ENCODE assay signal across 8 cellular contexts in the genomic region with DNA sequence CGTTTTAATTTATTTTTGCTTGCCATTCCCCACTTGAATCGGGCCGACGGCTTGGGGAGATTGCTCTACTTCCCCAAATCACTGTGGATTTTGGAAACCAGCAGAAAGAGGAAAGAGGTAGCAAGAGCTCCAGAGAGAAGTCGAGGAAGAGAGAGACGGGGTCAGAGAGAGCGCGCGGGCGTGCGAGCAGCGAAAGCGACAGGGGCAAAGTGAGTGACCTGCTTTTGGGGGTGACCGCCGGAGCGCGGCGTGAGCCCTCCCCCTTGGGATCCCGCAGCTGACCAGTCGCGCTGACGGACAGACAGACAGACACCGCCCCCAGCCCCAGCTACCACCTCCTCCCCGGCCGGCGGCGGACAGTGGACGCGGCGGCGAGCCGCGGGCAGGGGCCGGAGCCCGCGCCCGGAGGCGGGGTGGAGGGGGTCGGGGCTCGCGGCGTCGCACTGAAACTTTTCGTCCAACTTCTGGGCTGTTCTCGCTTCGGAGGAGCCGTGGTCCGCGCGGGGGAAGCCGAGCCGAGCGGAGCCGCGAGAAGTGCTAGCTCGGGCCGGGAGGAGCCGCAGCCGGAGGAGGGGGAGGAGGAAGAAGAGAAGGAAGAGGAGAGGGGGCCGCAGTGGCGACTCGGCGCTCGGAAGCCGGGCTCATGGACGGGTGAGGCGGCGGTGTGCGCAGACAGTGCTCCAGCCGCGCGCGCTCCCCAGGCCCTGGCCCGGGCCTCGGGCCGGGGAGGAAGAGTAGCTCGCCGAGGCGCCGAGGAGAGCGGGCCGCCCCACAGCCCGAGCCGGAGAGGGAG. TPM values are rescaled to one million over a fixed set of nuclear protein-coding genes. Genes with fewer than 3 reads are reported as not detected.
A peak's percentile ranks its signal among the peaks of the same experiment; 100 is the strongest.
DNase-seq lines count a peak whose midpoint lies in the region; FAIRE-seq and TF ChIP-seq lines count a peak whose summit lies in the region.

No MANE protein-coding gene starts in this region.

- DNase-seq in BJ (ENCODE audit: low read depth) (no peak), H7 (peak; percentile 92), frontal cortex (ENCODE audit: low spot score in 2 of 2) (peak; percentile 66 to 71), uterus (peak; percentile 57), NCI-H1436 (lab: John Stamatoyannopoulos, UW) (no peak)
- peak; percentile 51 for DNase-seq in activated naive CD4-positive, alpha-beta T cell treated with anti-CD3 and anti-CD28 coated beads, Interleukin-2, amount 50 U/mL, for 16 hours

- no peak for FAIRE-seq in frontal cortex (lab: Jason Lieb, UNC)

- H3K36me3 ChIP-seq in BJ (ENCODE audit: control insufficient read depth, insufficient read depth, low read length) (peaks cover 9% of the 10 kb centered on the region), H7 (replicated peaks; ENCODE audit: control insufficient read depth, insufficient read depth, low read length) (no peaks in the 10 kb centered on the region; the same call in 1 of the 2 replicates), OCI-LY3 (replicated peaks; ENCODE audit: low read depth, low read length) (peaks cover 34% of the 10 kb centered on the region), neural cell (ENCODE audit: insufficient read depth, low read length) (no peaks in the 10 kb centered on the region), uterus (no peaks in the 10 kb centered on the region)

- H3K27me3 ChIP-seq in BJ (ENCODE audit: control insufficient read depth, insufficient read depth, low read length) (peaks cover 3% of the 10 kb centered on the region; the same call in 1 of the 2 replicates), H7 (ENCODE audit: control insufficient read depth, insufficient read depth, low read length) (no peaks in the 10 kb centered on the region; the same call in 1 of the 2 replicates), OCI-LY3 (ENCODE audit: low read depth, low read length) (0 out of 2 replicates have a peak, but pooled peaks cover 3% of the 10 kb centered on the region), neural cell (ENCODE audit: insufficient read depth, low read depth, low read length) (peaks cover 27% of the 10 kb centered on the region), uterus (no peaks in the 10 kb centered on the region)

- CTCF ChIA-PET in BJ (lab: Yijun Ruan, JAX), result interaction anchor here (0.6 to 8.9 kb wide), 43 partner anchors 10 to 326 kb away, joined by 3 to 338 read pairs (median 5); no protein-coding TSS in a partner anchor

- POLR2A ChIA-PET in BJ (lab: Charles Lee), result interaction anchor here (0.6 to 2.0 kb wide), 10 partner anchors 106 to 618 kb away, joined by 3 to 9 read pairs (median 4); no protein-coding TSS in a partner anchor

- H3K4me1 ChIP-seq in OCI-LY3 (ENCODE audit: low read length) (peaks cover 24% of the 10 kb centered on the region), uterus (peaks cover 0 to 5% of the 10 kb centered on the region in 2 donors)

- no peaks in the 10 kb centered on the region for H3K9me3 ChIP-seq in OCI-LY3 (ENCODE audit: insufficient read depth, low read length)
- no peaks in the 10 kb centered on the region for H3K9me3 ChIP-seq in neural cell (ENCODE audit: low read length)
- no peaks in the 10 kb centered on the region for H3K9me3 ChIP-seq in uterus

- H3K9ac ChIP-seq in OCI-LY3 (ENCODE audit: low read length) (peak overlapping the region; percentile 91), neural cell (ENCODE audit: low read length) (peak overlapping the region; percentile 43)

- H4K20me1 ChIP-seq in OCI-LY3 (ENCODE audit: insufficient read depth, low read length), result peaks cover 37% of the 10 kb centered on the region
- H4K20me1 ChIP-seq in neural cell (ENCODE audit: insufficient read depth), result no peaks in the 10 kb centered on the region

- H3K27ac ChIP-seq in OCI-LY3 (ENCODE audit: low read length), result peak overlapping the region; percentile 71
- no peak overlapping the region for H3K27ac ChIP-seq in neural cell (ENCODE audit: low read length)
- H3K27ac ChIP-seq in uterus, result peak overlapping the region; percentile 89

- TF ChIP-seq CTCF in BJ (IDR thresholded peaks at IDR 0.05; ENCODE audit: insufficient read depth, low read depth, low read length) (no peak), OCI-LY3 (IDR thresholded peaks at IDR 0.05; ENCODE audit: low read depth, low read length) (no peak), neural cell (IDR thresholded peaks at IDR 0.05; ENCODE audit: poor library complexity, severe bottlenecking) (no peak), uterus (IDR thresholded peaks at IDR 0.05) (no peak)

- TF ChIP-seq POLR2A in uterus (IDR thresholded peaks at IDR 0.05), result peak in 1 of 2 donors; percentile 8

- no peak for TF ChIP-seq EP300 in neural cell (conservative IDR thresholded peaks at IDR 0.05; ENCODE audit: poor library complexity, severe bottlenecking)

- intact Hi-C loops in uterus (cut with DNase I; ENCODE audit: low total_unique reads), result loop anchor here (2.0 to 10.0 kb wide), 4 partner anchors 103 to 304 kb away; no protein-coding TSS in a partner anchor

- H2AFZ ChIP-seq in OCI-LY3 (ENCODE audit: low read depth, low read length), result no peak overlapping the region
- H2AFZ ChIP-seq in neural cell (ENCODE audit: low read depth, low read length), result no peak overlapping the region

- peak overlapping the region; percentile 98 for H3K4me2 ChIP-seq in OCI-LY3 (ENCODE audit: low read length)
- peak overlapping the region; percentile 66 for H3K4me2 ChIP-seq in neural cell (ENCODE audit: low read length)

- no peaks in the 10 kb centered on the region for H3F3A ChIP-seq in neural cell (ENCODE audit: insufficient read depth, low read length, poor library complexity, severe bottlenecking)

- no peaks in the 10 kb centered on the region for H3K9me2 ChIP-seq in neural cell (ENCODE audit: insufficient read depth, low read length)

- H3K79me2 ChIP-seq in OCI-LY3 (ENCODE audit: low read length), result peaks cover 56% of the 10 kb centered on the region
- H3K79me2 ChIP-seq in neural cell (replicated peaks; ENCODE audit: insufficient read depth, low read length), result peaks cover 13% of the 10 kb centered on the region

- H3K4me3 ChIP-seq in BJ (ENCODE audit: low read depth, low read length) (peak overlapping the region; percentile 94), H7 (ENCODE audit: insufficient read depth, low read depth, low read length) (peak overlapping the region; percentile 96), OCI-LY3 (ENCODE audit: low read length) (peak overlapping the region; percentile 83), neural cell (ENCODE audit: low read length) (peak overlapping the region; percentile 67), uterus (peak overlapping the region; percentile 74 to 88)

- TF ChIP-seq RAD21 in neural cell (conservative IDR thresholded peaks at IDR 0.05), result no peak

TF ChIP-seq in neural cell, 6 proteins besides CTCF, POLR2A, EP300 and RAD21:
- peak; percentile 49 for TF ChIP-seq EZH2 (IDR thresholded peaks at IDR 0.05; ENCODE audit: borderline replicate concordance, insufficient read depth, low read length, poor library complexity, severe bottlenecking)
- TF ChIP-seq POLR2AphosphoS5 (IDR thresholded peaks at IDR 0.05), result no peak
TF ChIP-seq in neural cell: peak in this region for 1.

RNA-seq across cellular contexts. Expression of gene VEGFA, which starts 0.6 kb away (rescaled TPM):
- polyA plus RNA-seq in BJ (2011; rRNA removed) (197 and 357 TPM in 2 replicates), neural cell (7.3 and 7.4 TPM in 2 replicates)
- polyA minus RNA-seq in BJ (2011; rRNA and poly(A)+ RNA removed), result 201 and 248 TPM in 2 replicates
- 32.1 and 39.6 TPM in 2 replicates for total RNA-seq in H7 (2014; rRNA removed; shearing (Covaris generic))
- total RNA-seq in frontal cortex (15.5 TPM), uterus (100 to 1,000 TPM in 3 of 4 donors, 10 to 100 TPM in 1; 81.0 to 247 (median 156) TPM)
- 4.1 and 4.9 TPM in 2 replicates for polyA minus RNA-seq in neural cell

Comparison
In these comparisons a context has a peak if more than half of its experiments do, and no peak if none do; other contexts are left out.
1. DNase-seq: peak in H7 (single experiment), activated naive CD4-positive, alpha-beta T cell treated with anti-CD3 and anti-CD28 coated beads, Interleukin-2, amount 50 U/mL, for 16 hours (single experiment), frontal cortex (2 of 2) and uterus (2 of 2); none in BJ (single experiment) and NCI-H1436 (single experiment).
2. Peak in every context shown above with its lines, with median percentiles within 50 percentile points of each other: H3K4me3 ChIP-seq.